In the genomic region with DNA sequence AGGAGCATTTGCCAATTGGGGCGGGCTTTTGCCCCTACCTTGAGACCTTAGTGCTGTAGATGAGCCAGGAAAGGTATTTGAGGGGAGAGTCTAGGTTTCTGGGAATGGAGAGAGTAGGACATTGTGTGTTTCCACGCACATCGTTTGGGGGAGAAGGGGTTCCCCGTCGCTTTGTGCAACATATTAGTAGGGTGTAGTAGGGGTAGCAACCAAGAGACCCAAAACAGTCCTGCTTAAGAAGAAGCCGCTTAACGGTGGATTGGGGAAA, we compare ENCODE assay signal across 8 cellular contexts. TPM values are rescaled to one million over a fixed set of nuclear protein-coding genes. Genes with fewer than 3 reads are reported as not detected.
DNase-seq lines count a peak whose midpoint lies in the region; ATAC-seq and TF ChIP-seq lines count a peak whose summit lies in the region.

No MANE protein-coding gene starts in this region.

- no peak for TF ChIP-seq CTCF in GM12875 (IDR thresholded peaks at IDR 0.05; ENCODE audit: borderline replicate concordance, insufficient read depth, low read depth, low read length)
- TF ChIP-seq CTCF in RWPE1 (conservative IDR thresholded peaks at IDR 0.05; ENCODE audit: low read depth), result no peak
- no peak for TF ChIP-seq CTCF in fibroblast of lung (conservative IDR thresholded peaks at IDR 0.05 in 1 of 2, IDR thresholded peaks at IDR 0.05 in 1 of 2; ENCODE audit: low read depth in 1 of 2, low read length in 2 of 2)
- TF ChIP-seq CTCF in retinal pigment epithelial cell (conservative IDR thresholded peaks at IDR 0.05; ENCODE audit: low read depth, low read length), result no peak

- H3K27me3 ChIP-seq in fibroblast of lung (ENCODE audit: control insufficient read depth, insufficient read depth, low read length), result no peaks in the 10 kb centered on the region

- peak overlapping the region; percentile 77 for H2AFZ ChIP-seq in fibroblast of lung (ENCODE audit: low read length)

- H3K4me3 ChIP-seq in GM12875 (ENCODE audit: low read depth, low read length) (peak overlapping the region; percentile 71), fibroblast of lung (replicated peaks in 1 of 4; ENCODE audit: control extremely low read depth in 1 of 4, insufficient read depth in 1 of 4, low read depth in 3 of 4, low read length in 4 of 4) (peak overlapping the region; percentile 58 to 99 (median 77)), retinal pigment epithelial cell (ENCODE audit: low read length) (peak overlapping the region; percentile 64)

- peaks cover 41% of the 10 kb centered on the region for H3K79me2 ChIP-seq in fibroblast of lung (ENCODE audit: control insufficient read depth, insufficient read depth, low read length)

- peak; percentile 67 for DNase-seq in RWPE1 (ENCODE audit: low spot score)
- no peak for DNase-seq in fibroblast of lung (ENCODE audit: low read depth in 2 of 2)
- no peak for DNase-seq in retinal pigment epithelial cell (ENCODE audit: low read depth)
- DNase-seq in islet precursor cell, result no peak
- DNase-seq in T1000 (lab: John Stamatoyannopoulos, UW), result no peak

- no peaks in the 10 kb centered on the region for H3K36me3 ChIP-seq in fibroblast of lung (ENCODE audit: control insufficient read depth, insufficient read depth, low read length)

- peaks cover 2% of the 10 kb centered on the region for H3K4me1 ChIP-seq in fibroblast of lung (ENCODE audit: control insufficient read depth, extremely low read depth, insufficient read depth, low read length)

- ATAC-seq in HG03097 (IDR thresholded peaks at IDR 0.05; ENCODE audit: low FRiP score, unreplicated experiment), result no peak
- no peak for ATAC-seq in GM21381 (IDR thresholded peaks at IDR 0.05; ENCODE audit: unreplicated experiment)

- peak overlapping the region; percentile 100 for H3K27ac ChIP-seq in RWPE1
- H3K27ac ChIP-seq in fibroblast of lung (ENCODE audit: insufficient read depth, low read length), result peak overlapping the region; percentile 90

- no peaks in the 10 kb centered on the region for H4K20me1 ChIP-seq in fibroblast of lung (ENCODE audit: control insufficient read depth, extremely low read depth, insufficient read depth, low read length)

- peak overlapping the region; percentile 70 for H3K9ac ChIP-seq in fibroblast of lung (ENCODE audit: insufficient read depth, low read length)

- no peaks in the 10 kb centered on the region for H3K9me3 ChIP-seq in fibroblast of lung (ENCODE audit: control insufficient read depth, insufficient read depth, low read depth, low read length)

- POLR2A ChIA-PET in RWPE1 (lab: Yijun Ruan, JAX; ENCODE audit: low non-redundant PET), result interaction anchor here (1.0 kb wide), 1 partner anchor 34 kb away, joined by 4 read pairs; no protein-coding TSS in a partner anchor

- peak overlapping the region; percentile 96 for H3K4me2 ChIP-seq in fibroblast of lung (ENCODE audit: extremely low read depth, insufficient read depth, low read length)

- CTCF ChIA-PET in RWPE1 (lab: Yijun Ruan, JAX), result no interaction called here

RNA-seq across cellular contexts. Expression of a gene that starts 0.7 kb away (rescaled TPM):
- total RNA-seq in fibroblast of lung, result 53.7 and 60.3 TPM in 2 replicates
- polyA plus RNA-seq in fibroblast of lung, result 119 and 149 TPM in 2 replicates
- 145 and 195 TPM in 2 replicates for polyA plus RNA-seq in fibroblast of lung (2012)
- polyA minus RNA-seq in fibroblast of lung (ENCODE audit: low replicate concordance), result 4.1 and 6.5 TPM in 2 replicates

RNA-seq across cellular contexts. Expression of a gene that starts 36.3 kb away (rescaled TPM):
- 1,188 and 1,487 TPM in 2 replicates for total RNA-seq in fibroblast of lung
- polyA plus RNA-seq in fibroblast of lung, result 971 and 1,242 TPM in 2 replicates
- 1,518 and 1,718 TPM in 2 replicates for polyA plus RNA-seq in fibroblast of lung (2012)
- 49.4 and 57.5 TPM in 2 replicates for polyA minus RNA-seq in fibroblast of lung (ENCODE audit: low replicate concordance)

RNA-seq across cellular contexts. Expression of a gene that starts 43.0 kb away (rescaled TPM):
- 376 and 613 TPM in 2 replicates for total RNA-seq in fibroblast of lung
- 965 and 1,111 TPM in 2 replicates for polyA plus RNA-seq in fibroblast of lung
- 731 and 866 TPM in 2 replicates for polyA plus RNA-seq in fibroblast of lung (2012)
- polyA minus RNA-seq in fibroblast of lung (ENCODE audit: low replicate concordance), result 2,174 and 2,617 TPM in 2 replicates

RNA-seq across cellular contexts. Expression of a gene that starts 58.7 kb away (rescaled TPM):
- total RNA-seq in fibroblast of lung, result 15.9 and 32.0 TPM in 2 replicates
- polyA plus RNA-seq in fibroblast of lung, result 39.9 and 42.5 TPM in 2 replicates
- polyA plus RNA-seq in fibroblast of lung (2012), result 22.9 and 27.4 TPM in 2 replicates
- polyA minus RNA-seq in fibroblast of lung (ENCODE audit: low replicate concordance), result 168 and 206 TPM in 2 replicates
